Comparison of ENCODE assay signal across 1 cellular context in genomic region chr5:64214152-64214551, GRCh38.
TF ChIP-seq lines count a peak whose summit lies in the region.

No MANE protein-coding gene starts in this region.

TF ChIP-seq in GM23338, 12 proteins besides CTCF, POLR2A, EP300 and RAD21 (continued from another document):
- no peak for TF ChIP-seq EZH2phosphoT487 (IDR thresholded peaks at IDR 0.05; ENCODE audit: unreplicated experiment)
- no peak for TF ChIP-seq ZNF114 (CRISPR knock-in tag; IDR thresholded peaks at IDR 0.05)
- TF ChIP-seq, protein P1, sequence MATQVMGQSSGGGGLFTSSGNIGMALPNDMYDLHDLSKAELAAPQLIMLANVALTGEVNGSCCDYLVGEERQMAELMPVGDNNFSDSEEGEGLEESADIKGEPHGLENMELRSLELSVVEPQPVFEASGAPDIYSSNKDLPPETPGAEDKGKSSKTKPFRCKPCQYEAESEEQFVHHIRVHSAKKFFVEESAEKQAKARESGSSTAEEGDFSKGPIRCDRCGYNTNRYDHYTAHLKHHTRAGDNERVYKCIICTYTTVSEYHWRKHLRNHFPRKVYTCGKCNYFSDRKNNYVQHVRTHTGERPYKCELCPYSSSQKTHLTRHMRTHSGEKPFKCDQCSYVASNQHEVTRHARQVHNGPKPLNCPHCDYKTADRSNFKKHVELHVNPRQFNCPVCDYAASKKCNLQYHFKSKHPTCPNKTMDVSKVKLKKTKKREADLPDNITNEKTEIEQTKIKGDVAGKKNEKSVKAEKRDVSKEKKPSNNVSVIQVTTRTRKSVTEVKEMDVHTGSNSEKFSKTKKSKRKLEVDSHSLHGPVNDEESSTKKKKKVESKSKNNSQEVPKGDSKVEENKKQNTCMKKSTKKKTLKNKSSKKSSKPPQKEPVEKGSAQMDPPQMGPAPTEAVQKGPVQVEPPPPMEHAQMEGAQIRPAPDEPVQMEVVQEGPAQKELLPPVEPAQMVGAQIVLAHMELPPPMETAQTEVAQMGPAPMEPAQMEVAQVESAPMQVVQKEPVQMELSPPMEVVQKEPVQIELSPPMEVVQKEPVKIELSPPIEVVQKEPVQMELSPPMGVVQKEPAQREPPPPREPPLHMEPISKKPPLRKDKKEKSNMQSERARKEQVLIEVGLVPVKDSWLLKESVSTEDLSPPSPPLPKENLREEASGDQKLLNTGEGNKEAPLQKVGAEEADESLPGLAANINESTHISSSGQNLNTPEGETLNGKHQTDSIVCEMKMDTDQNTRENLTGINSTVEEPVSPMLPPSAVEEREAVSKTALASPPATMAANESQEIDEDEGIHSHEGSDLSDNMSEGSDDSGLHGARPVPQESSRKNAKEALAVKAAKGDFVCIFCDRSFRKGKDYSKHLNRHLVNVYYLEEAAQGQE (IDR thresholded peaks at IDR 0.05; ENCODE audit: unreplicated experiment) = no peak
- no peak for TF ChIP-seq EZH2 (IDR thresholded peaks at IDR 0.05; ENCODE audit: low read depth, unreplicated experiment)
- TF ChIP-seq ETS1 (IDR thresholded peaks at IDR 0.05) = no peak
